In genomic region chr2:231227309-231228162, GRCh38 we compare ENCODE assay signal across 8 cellular contexts. TPM values are rescaled to one million over a fixed set of nuclear protein-coding genes. Genes with fewer than 3 reads are reported as not detected.
DNase-seq lines count a peak whose midpoint lies in the region; ATAC-seq and TF ChIP-seq lines count a peak whose summit lies in the region.

No MANE protein-coding gene starts in this region.

- H3K27ac ChIP-seq in stomach, result peak overlapping the region in 3 of 5 donors; percentile 48 to 78 (median 78)

- peaks cover 0 to 9% (median 2%) of the 10 kb centered on the region in 4 donors for H3K36me3 ChIP-seq in stomach

- intact Hi-C loops in stomach (cut with DNase I; ENCODE audit: low total_unique reads), result loop anchor here (5.0 kb wide), 1 partner anchor 185 kb away; no protein-coding TSS in a partner anchor

- ATAC-seq in GM19463 (IDR thresholded peaks at IDR 0.05; ENCODE audit: unreplicated experiment) (peak; percentile 42), HG03521 (IDR thresholded peaks at IDR 0.05; ENCODE audit: unreplicated experiment) (peak; percentile 47)

- WGBS in stomach, 5 donors, result 62 to 77% (median 74%) methylated on average over 8 to 12 of the region's 12 CpGs

- H3K4me3 ChIP-seq in stomach, result no peak overlapping the region

- TF ChIP-seq CTCF in stomach (IDR thresholded peaks at IDR 0.05), result peak in 5 of 7 experiments; percentile 61 to 89 (median 76)

- H3K4me1 ChIP-seq in stomach, result peaks cover 0 to 47% (median 24%) of the 10 kb centered on the region in 4 donors

- DNase-seq in DMS 273 (lab: John Stamatoyannopoulos, UW; ENCODE audit: unreplicated experiment) (peak; percentile 85), NCI-H510A treated with DMSO at 0.1 percent for 48 hours (lab: John Stamatoyannopoulos, UW) (peak; percentile 97), erythroblast (lab: John Stamatoyannopoulos, UW) (peak; percentile 84 to 87), mucosa of gallbladder (ENCODE audit: low spot score) (peak; percentile 78), stomach (peak; percentile 55)
- DNase-seq in activated CD4-positive, alpha-beta T cell treated with anti-CD3 and anti-CD28 coated beads, Interleukin-2, amount 50 U/mL, for 1 hour, result peak; percentile 13

- H3K27me3 ChIP-seq in stomach, result no peaks in the 10 kb centered on the region

- no peak for TF ChIP-seq EP300 in stomach (IDR thresholded peaks at IDR 0.05)

- no peaks in the 10 kb centered on the region for H3K9me3 ChIP-seq in stomach

- TF ChIP-seq POLR2A in erythroblast (IDR thresholded peaks at IDR 0.05; ENCODE audit: low read length) (no peak), stomach (IDR thresholded peaks at IDR 0.05) (no peak)

RNA-seq across cellular contexts. Expression of gene ARMC9, which starts 29.1 kb away (rescaled TPM):
- total RNA-seq in mucosa of gallbladder (19.2 TPM), stomach (100 to 1,000 TPM in 1 of 5 donors, 10 to 100 TPM in 3, 1 to 10 TPM in 1; 4.6 to 114 (median 45.5) TPM)
- polyA plus RNA-seq in stomach, result 1 to 10 TPM; 4.5 to 4.9 (median 4.7) TPM

Comparison
In these comparisons a context has a peak if more than half of its experiments do, and no peak if none do; other contexts are left out.
1. DNase-seq: peak in every context shown above with its lines; median percentile 97 in NCI-H510A treated with DMSO at 0.1 percent for 48 hours; 86 in erythroblast; 85 in DMS 273; 78 in mucosa of gallbladder; 55 in stomach; 13 in activated CD4-positive, alpha-beta T cell treated with anti-CD3 and anti-CD28 coated beads, Interleukin-2, amount 50 U/mL, for 1 hour.